10 cellular contexts compared by ENCODE assay signal in the genomic region with DNA sequence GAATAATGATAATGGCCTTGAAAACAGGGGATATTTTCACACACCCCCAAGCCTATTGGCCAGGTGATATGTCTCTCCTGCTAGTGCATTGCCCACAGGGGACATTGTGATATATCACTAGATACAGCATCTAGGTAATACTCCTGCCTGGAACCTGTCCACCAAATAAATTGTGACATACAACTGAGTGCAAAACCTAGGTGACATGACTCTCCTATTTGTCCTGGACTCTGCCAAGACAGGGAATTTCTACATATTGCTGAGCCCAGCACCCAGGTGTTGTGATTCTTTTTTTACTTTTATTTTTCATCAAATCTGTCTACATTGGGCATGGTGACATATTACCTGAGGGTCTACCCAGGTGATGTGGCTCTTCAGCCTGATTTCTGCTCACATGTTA. TPM values are rescaled to one million over a fixed set of nuclear protein-coding genes. Genes with fewer than 3 reads are reported as not detected.
"Had no signal": no experiment of that assay in that cellular context is flagged by ENCODE, and none has a peak within 500 bp of the region (broad histone marks: within the 10 kb centered on the region; RNA-seq: fewer than 3 reads in every experiment).

No MANE protein-coding gene starts in this region.

RNA-seq across cellular contexts. Expression of a gene that starts 1.6 kb away (rescaled TPM):
- total RNA-seq: OCI-LY7, PC-3, PC-9, Peyer's patch, Right ventricle myocardium inferior, Right ventricle myocardium superior, RPMI7951, SJCRH30, SJSA1, SK-MEL-5 had no signal
